14 cellular contexts compared by ENCODE assay signal in the genomic region with DNA sequence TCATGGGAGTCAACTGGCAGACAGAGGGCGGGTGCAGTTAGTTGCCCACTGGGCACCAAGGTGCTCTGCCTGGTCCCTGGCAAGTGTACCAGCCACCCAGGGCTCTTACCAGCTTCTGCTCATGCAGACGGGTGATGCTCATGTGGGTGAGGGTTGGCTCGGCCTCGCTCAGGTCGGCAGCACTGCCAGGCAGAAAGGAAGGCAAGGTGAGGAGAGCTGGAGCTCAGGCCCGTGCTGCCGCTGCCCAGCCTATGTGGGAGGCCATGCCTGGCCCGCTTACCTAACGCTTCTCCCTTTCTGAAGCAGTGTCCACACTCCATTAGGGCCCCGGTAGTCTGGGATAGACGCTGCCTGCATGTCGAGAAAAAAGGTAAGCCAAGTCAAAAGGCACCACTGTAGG. TPM values are rescaled to one million over a fixed set of nuclear protein-coding genes. Genes with fewer than 3 reads are reported as not detected.
"Had no signal": no experiment of that assay in that cellular context is flagged by ENCODE, and none has a peak within 500 bp of the region (broad histone marks: within the 10 kb centered on the region; RNA-seq: fewer than 3 reads in every experiment).

No MANE protein-coding gene starts in this region.

- H3K27ac ChIP-seq: colonic mucosa, parathyroid adenoma, thyroid gland had no signal

- ATAC-seq: activated CD4-positive, CD25-positive, alpha-beta regulatory T cell treated with anti-CD3 and anti-CD28 coated beads, Interleukin-2, amount 50 U/mL, for 24 hours; left colon; stimulated activated memory B cell treated with anti-CD40 and anti-IgM and Interleukin-4, amounts not matched to agents 10 μg/mL and 1 μg/mL and 100 μg/mL, for 72 hours had no signal

- DNase-seq: activated gamma-delta T cell; activated T-cell treated with anti-CD3 and anti-CD28 coated beads, Interleukin-2, amount 50 U/mL, for 48 hours; amniotic stem cell; colonic mucosa; left colon; midbrain; stimulated activated CD4-positive, alpha-beta T cell treated with anti-CD3 and anti-CD28 coated beads, Interleukin-2, amount 100 ng/mL, for 48 hours; SW 1271; thyroid gland had no signal

- H3K4me3 ChIP-seq: colonic mucosa, thyroid gland had no signal

- H3K27me3 Mint-ChIP-seq: activated naive CD8-positive, alpha-beta T cell; stimulated activated memory B cell treated with anti-CD40 and anti-IgM and Interleukin-4, amounts not matched to agents 10 μg/mL and 1 μg/mL and 100 μg/mL, for 72 hours had no signal

- H3K27me3 ChIP-seq: colonic mucosa, thyroid gland had no signal

- H2AFZ ChIP-seq: parathyroid adenoma had no signal

- H3K9me3 Mint-ChIP-seq: stimulated activated memory B cell treated with anti-CD40 and anti-IgM and Interleukin-4, amounts not matched to agents 10 μg/mL and 1 μg/mL and 100 μg/mL, for 72 hours had no signal

- H3K9me3 ChIP-seq: colonic mucosa, thyroid gland had no signal

- H3K4me3 Mint-ChIP-seq: stimulated activated memory B cell treated with anti-CD40 and anti-IgM and Interleukin-4, amounts not matched to agents 10 μg/mL and 1 μg/mL and 100 μg/mL, for 72 hours had no signal

- H3K27ac Mint-ChIP-seq: activated naive CD8-positive, alpha-beta T cell; stimulated activated memory B cell treated with anti-CD40 and anti-IgM and Interleukin-4, amounts not matched to agents 10 μg/mL and 1 μg/mL and 100 μg/mL, for 72 hours had no signal

RNA-seq across cellular contexts. Expression of a gene that starts 13.3 kb away (rescaled TPM):
- total RNA-seq: lung microvascular endothelial cell had no signal
